Comparison of ENCODE assay signal across 8 cellular contexts in the genomic region with DNA sequence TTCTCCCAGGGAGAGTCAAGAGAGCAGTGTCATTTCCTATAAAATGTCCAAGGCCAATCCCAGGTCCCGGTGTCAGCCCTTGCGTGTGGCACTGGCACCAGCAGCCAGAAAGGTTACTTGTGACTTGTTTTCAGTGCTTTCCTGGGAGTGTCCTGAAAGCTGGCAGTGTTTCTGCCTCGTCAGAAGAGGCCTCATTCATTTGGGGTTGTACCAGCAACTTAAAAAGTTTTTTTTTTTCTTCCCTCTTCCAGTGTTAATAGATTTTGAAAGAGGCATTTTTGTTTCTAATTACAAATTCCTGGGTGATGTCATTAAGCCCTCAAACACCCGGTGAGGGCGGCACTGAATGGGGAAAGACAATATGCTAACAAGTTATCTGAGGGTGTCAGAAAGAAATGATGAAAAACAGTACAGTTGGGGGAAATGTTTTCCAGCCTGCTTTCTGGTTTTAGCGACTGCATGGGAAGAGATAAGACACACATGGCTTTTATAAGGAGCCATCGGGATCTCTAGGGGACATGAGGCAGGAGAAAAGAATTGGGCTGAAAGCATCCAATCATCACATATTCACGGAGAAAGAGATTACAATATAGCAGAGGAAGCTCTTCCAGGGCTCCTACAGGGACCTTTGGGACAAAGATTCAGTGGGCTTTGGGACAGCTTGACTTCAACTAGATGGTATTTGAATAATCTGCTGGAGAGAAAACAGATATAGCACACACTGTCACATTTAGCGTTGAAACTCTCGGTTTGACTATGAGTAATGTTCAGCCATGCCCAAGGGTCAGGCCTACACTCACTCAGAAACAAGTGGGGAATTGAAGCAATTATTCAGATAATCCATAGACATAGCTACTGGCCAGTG.
DNase-seq lines count a peak whose midpoint lies in the region; ATAC-seq and TF ChIP-seq lines count a peak whose summit lies in the region.

No MANE protein-coding gene starts in this region.

- peak overlapping the region; percentile 91 for H3K9ac ChIP-seq in skeletal muscle satellite cell (ENCODE audit: low read depth, low read length)

- no peak overlapping the region for H3K4me3 ChIP-seq in heart left ventricle
- no peak overlapping the region for H3K4me3 ChIP-seq in skeletal muscle satellite cell (ENCODE audit: low read length)

- H3K9me3 ChIP-seq in heart left ventricle (no peaks in the 10 kb centered on the region), skeletal muscle satellite cell (replicated peaks; ENCODE audit: low read length) (no peaks in the 10 kb centered on the region)

- WGBS in heart left ventricle, 4 donors: 16 to 23% (median 20%) methylated on average over 10 of the region's 10 CpGs

- POLR2A ChIA-PET in activated B cell treated with CpG ODN at 0.5 μM for 24 hours (lab: Charles Lee): interaction anchor here (0.5 to 11.3 kb wide), 16 partner anchors 10 to 334 kb away, joined by 3 to 182 read pairs (median 5); partner anchors contain the start of gene ZNF217

- H3K4me1 ChIP-seq in heart left ventricle (peaks cover 0 to 56% (median 29%) of the 10 kb centered on the region in 12 donors), skeletal muscle satellite cell (ENCODE audit: control insufficient read depth, insufficient read depth, low read length) (peaks cover 49% of the 10 kb centered on the region)

- peak overlapping the region; percentile 16 for H3K4me2 ChIP-seq in skeletal muscle satellite cell (ENCODE audit: low read length)

- peak in 1 of 2 donors; percentile 24 for ATAC-seq in activated T-cell treated with anti-CD3 and anti-CD28 coated beads, Interleukin-2, amount 50 U/mL, for 72 hours (replicated peaks in 1 of 2)
- ATAC-seq in HG03097 (IDR thresholded peaks at IDR 0.05; ENCODE audit: low FRiP score, unreplicated experiment) (peak; percentile 55), activated B cell treated with CpG ODN at 0.5 μM for 24 hours (ENCODE audit: low read depth) (peak; percentile 41), heart left ventricle (peak; percentile 18 to 66 (median 60))

- no peaks in the 10 kb centered on the region for H3K9me3 Mint-ChIP-seq in activated T-cell treated with anti-CD3 and anti-CD28 coated beads, Interleukin-2, amount 50 U/mL, for 72 hours
- no peaks in the 10 kb centered on the region for H3K9me3 Mint-ChIP-seq in activated B cell treated with CpG ODN at 0.5 μM for 24 hours

- no peaks in the 10 kb centered on the region for H3K27me3 Mint-ChIP-seq in activated T-cell treated with anti-CD3 and anti-CD28 coated beads, Interleukin-2, amount 50 U/mL, for 72 hours (ENCODE audit: low read depth)
- H3K27me3 Mint-ChIP-seq in activated B cell treated with CpG ODN at 0.5 μM for 24 hours: no peaks in the 10 kb centered on the region

- H3K36me3 ChIP-seq in heart left ventricle (no peaks in the 10 kb centered on the region), skeletal muscle satellite cell (ENCODE audit: insufficient read depth, low read length) (no peaks in the 10 kb centered on the region)

- peak overlapping the region; percentile 1 to 9 for H3K4me3 Mint-ChIP-seq in activated T-cell treated with anti-CD3 and anti-CD28 coated beads, Interleukin-2, amount 50 U/mL, for 72 hours
- peak overlapping the region; percentile 41 for H3K4me3 Mint-ChIP-seq in activated B cell treated with CpG ODN at 0.5 μM for 24 hours

- peaks cover 0 to 2% of the 10 kb centered on the region in 2 donors for H3K36me3 Mint-ChIP-seq in activated T-cell treated with anti-CD3 and anti-CD28 coated beads, Interleukin-2, amount 50 U/mL, for 72 hours (ENCODE audit: insufficient read depth in 2 of 2)
- peaks cover 3% of the 10 kb centered on the region for H3K36me3 Mint-ChIP-seq in activated B cell treated with CpG ODN at 0.5 μM for 24 hours (ENCODE audit: low read depth)

- CTCF ChIA-PET in activated B cell treated with CpG ODN at 0.5 μM for 24 hours (lab: Charles Lee): interaction anchor here (0.6 to 7.6 kb wide), 16 partner anchors 9 to 338 kb away, joined by 3 to 115 read pairs (median 6); no protein-coding TSS in a partner anchor

- intact Hi-C loops in activated B cell treated with CpG ODN at 0.5 μM for 24 hours (cut with micrococcal nuclease): loop anchor here (2.0 to 10.0 kb wide), 5 partner anchors 13 to 275 kb away; no protein-coding TSS in a partner anchor
- intact Hi-C loops in heart left ventricle (cut with DNase I): loop anchor here in 8 of 10 donors (2.0 to 10.0 kb wide), 9 partner anchors 17 to 340 kb away; no protein-coding TSS in a partner anchor

- no peak for DNase-seq in activated T-cell treated with anti-CD3 and anti-CD28 coated beads, Interleukin-2, amount 50 U/mL, for 72 hours
- DNase-seq in activated T-cell treated with anti-CD3 and anti-CD28 coated beads, Interleukin-2, amount 50 U/mL, for 48 hours: no peak
- DNase-seq in activated B cell treated with CpG ODN at 0.5 μM for 24 hours (no peak), heart left ventricle (peak in 4 of 5 donors; percentile 57 to 73 (median 62)), NCI-H1048 (lab: John Stamatoyannopoulos, UW) (no peak)
- no peak for DNase-seq in effector CD4-positive, alpha-beta T cell

- H3K27me3 ChIP-seq in heart left ventricle: no peaks in the 10 kb centered on the region
- no peaks in the 10 kb centered on the region for H3K27me3 ChIP-seq in skeletal muscle satellite cell (ENCODE audit: control insufficient read depth, insufficient read depth, low read length)

- peaks cover 54% of the 10 kb centered on the region for H3K4me1 Mint-ChIP-seq in activated T-cell treated with anti-CD3 and anti-CD28 coated beads, Interleukin-2, amount 50 U/mL, for 72 hours (ENCODE audit: low read depth)
- H3K4me1 Mint-ChIP-seq in activated B cell treated with CpG ODN at 0.5 μM for 24 hours: peaks cover 68% of the 10 kb centered on the region

- peak overlapping the region; percentile 14 to 94 (median 88) for H3K27ac ChIP-seq in heart left ventricle

- H3K27ac Mint-ChIP-seq in activated T-cell treated with anti-CD3 and anti-CD28 coated beads, Interleukin-2, amount 50 U/mL, for 72 hours: no peak overlapping the region
- H3K27ac Mint-ChIP-seq in activated B cell treated with CpG ODN at 0.5 μM for 24 hours: peak overlapping the region; percentile 90

- no peak for TF ChIP-seq CTCF in activated B cell treated with CpG ODN at 0.5 μM for 24 hours (IDR thresholded peaks at IDR 0.05)
- TF ChIP-seq CTCF in heart left ventricle (IDR thresholded peaks at IDR 0.05): no peak

- TF ChIP-seq POLR2A in heart left ventricle (IDR thresholded peaks at IDR 0.05): peak in 1 of 2 donors; percentile 28

Comparison
In these comparisons a context has a peak if more than half of its experiments do, and no peak if none do; other contexts are left out.
1. DNase-seq: peak in heart left ventricle (4 of 5); none in activated T-cell treated with anti-CD3 and anti-CD28 coated beads, Interleukin-2, amount 50 U/mL, for 72 hours (0 of 2), activated T-cell treated with anti-CD3 and anti-CD28 coated beads, Interleukin-2, amount 50 U/mL, for 48 hours (0 of 2), activated B cell treated with CpG ODN at 0.5 μM for 24 hours (single experiment), NCI-H1048 (single experiment) and effector CD4-positive, alpha-beta T cell (single experiment).